In genomic region chr11:19474954-19475811, GRCh38 we compare ENCODE assay signal across 11 cellular contexts.
DNase-seq lines count a peak whose midpoint lies in the region; ATAC-seq and TF ChIP-seq lines count a peak whose summit lies in the region.
"Had no signal": no experiment of that assay in that cellular context is flagged by ENCODE, and none has a peak within 500 bp of the region (broad histone marks: within the 10 kb centered on the region; RNA-seq: fewer than 3 reads in every experiment).

No MANE protein-coding gene starts in this region.

- DNase-seq in NCI-H146 (lab: John Stamatoyannopoulos, UW): peak; percentile 89
- peak; percentile 31 for DNase-seq in left kidney (ENCODE audit: low read depth, low spot score)
- no peak for DNase-seq in natural killer cell
- DNase-seq in NCI-H1694 treated with DMSO at 0.1 percent for 48 hours (lab: John Stamatoyannopoulos, UW): no peak
- DNase-seq in activated T-cell treated with anti-CD3 and anti-CD28 coated beads for 4 hours: no peak
- DNase-seq in MCF 10A (ENCODE audit: unreplicated experiment): no peak
- DNase-seq: activated CD4-positive, alpha-beta T cell treated with anti-CD3 and anti-CD28 coated beads, Interleukin-2, amount 10 ng/mL, durations not matched to agents 7 days and 5 days; MG63; stimulated activated naive CD4-positive, alpha-beta T cell treated with Interleukin-2 at 50 U/mL for 16 hours had no signal

- H3K4me1 Mint-ChIP-seq in natural killer cell (no peaks in the 10 kb centered on the region), MCF 10A (ENCODE audit: insufficient read depth, unreplicated experiment) (no peaks in the 10 kb centered on the region)
- H3K4me1 Mint-ChIP-seq: activated CD4-positive, alpha-beta T cell treated with anti-CD3 and anti-CD28 coated beads, Interleukin-2, amount 10 ng/mL, durations not matched to agents 7 days and 5 days had no signal

- H3K9me3 Mint-ChIP-seq in natural killer cell: no peaks in the 10 kb centered on the region
- no peaks in the 10 kb centered on the region for H3K9me3 Mint-ChIP-seq in MCF 10A (ENCODE audit: unreplicated experiment)
- H3K9me3 Mint-ChIP-seq: activated CD4-positive, alpha-beta T cell treated with anti-CD3 and anti-CD28 coated beads, Interleukin-2, amount 10 ng/mL, durations not matched to agents 7 days and 5 days had no signal

- no peak for TF ChIP-seq POLR2A in GM18505 (IDR thresholded peaks at IDR 0.05; ENCODE audit: borderline replicate concordance, extremely low read depth, insufficient read depth, insufficient read length)

- H3K27ac Mint-ChIP-seq in natural killer cell (no peak overlapping the region), MCF 10A (ENCODE audit: low read depth, unreplicated experiment) (no peak overlapping the region)
- H3K27ac Mint-ChIP-seq: activated CD4-positive, alpha-beta T cell treated with anti-CD3 and anti-CD28 coated beads, Interleukin-2, amount 10 ng/mL, durations not matched to agents 7 days and 5 days had no signal

- CTCF ChIA-PET in MCF 10A (lab: Yijun Ruan, JAX): interaction anchor here (0.5 to 1.4 kb wide), 4 partner anchors 9 to 88 kb away, joined by 3 to 7 read pairs (median 4); no protein-coding TSS in a partner anchor

- peak; percentile 76 for ATAC-seq in GM18505 (IDR thresholded peaks at IDR 0.05; ENCODE audit: unreplicated experiment)
- ATAC-seq in GM21786 (IDR thresholded peaks at IDR 0.05; ENCODE audit: unreplicated experiment): peak; percentile 82
- ATAC-seq in natural killer cell: no peak

- BruUV-seq in MCF 10A (replicated peaks; lab: Mats Ljungman, UMichigan): no TSS peak

- intact Hi-C loops in natural killer cell (cut with micrococcal nuclease): no loop called here
- intact Hi-C loops in MCF 10A (cut with micrococcal nuclease): no loop called here

- no peak for TF ChIP-seq CTCF in natural killer cell (IDR thresholded peaks at IDR 0.05)
- no peak for TF ChIP-seq CTCF in MCF 10A (IDR thresholded peaks at IDR 0.05; ENCODE audit: unreplicated experiment)

- H3K36me3 Mint-ChIP-seq in natural killer cell (no peaks in the 10 kb centered on the region), MCF 10A (ENCODE audit: insufficient read depth, unreplicated experiment) (no peaks in the 10 kb centered on the region)

- H3K27me3 Mint-ChIP-seq in natural killer cell (ENCODE audit: low read depth in 2 of 2): peaks cover 8 to 18% of the 10 kb centered on the region in 2 donors
- H3K27me3 Mint-ChIP-seq in MCF 10A (ENCODE audit: insufficient read depth, unreplicated experiment): peaks cover 88% of the 10 kb centered on the region

- no peak overlapping the region for H3K4me3 Mint-ChIP-seq in natural killer cell
- no peak overlapping the region for H3K4me3 Mint-ChIP-seq in MCF 10A (ENCODE audit: unreplicated experiment)
- H3K4me3 Mint-ChIP-seq: activated CD4-positive, alpha-beta T cell treated with anti-CD3 and anti-CD28 coated beads, Interleukin-2, amount 10 ng/mL, durations not matched to agents 7 days and 5 days had no signal

- POLR2A ChIA-PET in MCF 10A (lab: Yijun Ruan, JAX): no interaction called here

Comparison
In these comparisons a context has a peak if more than half of its experiments do, and no peak if none do; other contexts are left out.
1. ATAC-seq: peak in GM18505 (single experiment) and GM21786 (single experiment); none in natural killer cell (0 of 3).
2. DNase-seq: peak in NCI-H146 (single experiment) and left kidney (single experiment); none in natural killer cell (single experiment), NCI-H1694 treated with DMSO at 0.1 percent for 48 hours (single experiment), activated T-cell treated with anti-CD3 and anti-CD28 coated beads for 4 hours (single experiment) and MCF 10A (single experiment).